ENCODE assay signal across 28 cellular contexts in genomic region chr3:122967376-122968164, GRCh38. TPM values are rescaled to one million over a fixed set of nuclear protein-coding genes. Genes with fewer than 3 reads are reported as not detected.
"Had no signal": no experiment of that assay in that cellular context is flagged by ENCODE, and none has a peak within 500 bp of the region (broad histone marks: within the 10 kb centered on the region; RNA-seq: fewer than 3 reads in every experiment).

No MANE protein-coding gene starts in this region.

- H3K4me2 ChIP-seq: neural progenitor cell had no signal

- H3K9me3 ChIP-seq: left lung, lower lobe of right lung, neutrophil, psoas muscle, right atrium auricular region, sigmoid colon, spleen, suprapubic skin, thoracic aorta, tibial artery, upper lobe of right lung had no signal

- DNase-seq: hippocampal formation; kidney glomerular epithelial cell; left colon; left lung; lower lobe of right lung; mammary epithelial cell; mesenchymal stem cell; naive thymus-derived CD8-positive, alpha-beta T cell; nephron progenitor cell; occipital lobe; psoas muscle; sigmoid colon; small intestine; spleen; stimulated activated CD4-positive, alpha-beta T cell treated with anti-CD3 and anti-CD28 coated beads, Interleukin-4, amount 100 ng/mL, for 24 hours; stimulated activated naive CD4-positive, alpha-beta T cell; tibial artery; upper lobe of right lung had no signal

- H3K9ac ChIP-seq: neural progenitor cell, parathyroid adenoma had no signal

- H3K9me3 Mint-ChIP-seq: naive thymus-derived CD8-positive, alpha-beta T cell; nephron progenitor cell; neural progenitor cell; stimulated activated effector memory CD8-positive, alpha-beta T cell treated with anti-CD3 and anti-CD28 coated beads, Interleukin-12 subunit alpha, Interleukin-12 subunit beta, amount 100 ng/mL, for 72 hours; stimulated activated naive CD8-positive, alpha-beta T cell treated with anti-CD3 and anti-CD28 coated beads, Interleukin-15, Interleukin-2, amounts not matched to agents 100 ng/mL and 50 ng/mL, for 24 hours had no signal

- FAIRE-seq: keratinocyte, small intestine, urothelium cell line had no signal

- H3K4me3 ChIP-seq: left lung, lower lobe of right lung, neural progenitor cell, psoas muscle, right atrium auricular region, sigmoid colon, spleen, suprapubic skin, thoracic aorta, tibial artery, upper lobe of right lung had no signal

- H3K36me3 Mint-ChIP-seq: naive thymus-derived CD8-positive, alpha-beta T cell; neural progenitor cell; stimulated activated effector memory CD8-positive, alpha-beta T cell treated with anti-CD3 and anti-CD28 coated beads, Interleukin-12 subunit alpha, Interleukin-12 subunit beta, amount 100 ng/mL, for 72 hours had no signal

- H3K4me1 ChIP-seq: left lung, parathyroid adenoma, spleen had no signal

- H3K27ac Mint-ChIP-seq: naive thymus-derived CD8-positive, alpha-beta T cell; nephron progenitor cell; stimulated activated effector memory CD8-positive, alpha-beta T cell treated with anti-CD3 and anti-CD28 coated beads, Interleukin-12 subunit alpha, Interleukin-12 subunit beta, amount 100 ng/mL, for 72 hours; stimulated activated naive CD8-positive, alpha-beta T cell treated with anti-CD3 and anti-CD28 coated beads, Interleukin-15, Interleukin-2, amounts not matched to agents 100 ng/mL and 50 ng/mL, for 24 hours had no signal

- H2AFZ ChIP-seq: neural progenitor cell, parathyroid adenoma had no signal

- H3K27ac ChIP-seq: left lung, lower lobe of right lung, neural progenitor cell, neutrophil, parathyroid adenoma, psoas muscle, sigmoid colon, spleen, suprapubic skin, thoracic aorta, tibial artery, upper lobe of right lung had no signal

- H3K4me1 Mint-ChIP-seq: naive thymus-derived CD8-positive, alpha-beta T cell; stimulated activated effector memory CD8-positive, alpha-beta T cell treated with anti-CD3 and anti-CD28 coated beads, Interleukin-12 subunit alpha, Interleukin-12 subunit beta, amount 100 ng/mL, for 72 hours had no signal

- ATAC-seq: left colon; left lung; lower lobe of right lung; naive thymus-derived CD8-positive, alpha-beta T cell; psoas muscle; stimulated activated effector memory CD8-positive, alpha-beta T cell treated with anti-CD3 and anti-CD28 coated beads, Interleukin-12 subunit alpha, Interleukin-12 subunit beta, amount 100 ng/mL, for 72 hours; upper lobe of right lung had no signal

- H3K4me3 Mint-ChIP-seq: naive thymus-derived CD8-positive, alpha-beta T cell; nephron progenitor cell; neural progenitor cell; stimulated activated effector memory CD8-positive, alpha-beta T cell treated with anti-CD3 and anti-CD28 coated beads, Interleukin-12 subunit alpha, Interleukin-12 subunit beta, amount 100 ng/mL, for 72 hours; stimulated activated naive CD8-positive, alpha-beta T cell treated with anti-CD3 and anti-CD28 coated beads, Interleukin-15, Interleukin-2, amounts not matched to agents 100 ng/mL and 50 ng/mL, for 24 hours had no signal

- H3K27me3 Mint-ChIP-seq: naive thymus-derived CD8-positive, alpha-beta T cell; stimulated activated naive CD8-positive, alpha-beta T cell treated with anti-CD3 and anti-CD28 coated beads, Interleukin-15, Interleukin-2, amounts not matched to agents 100 ng/mL and 50 ng/mL, for 24 hours had no signal

- H3K79me2 ChIP-seq: parathyroid adenoma had no signal

- H3K36me3 ChIP-seq: left lung, lower lobe of right lung, neural progenitor cell, neutrophil, right atrium auricular region, sigmoid colon, spleen, suprapubic skin, thoracic aorta, tibial artery, upper lobe of right lung had no signal

- H3K27me3 ChIP-seq: left lung, neural progenitor cell, right atrium auricular region, sigmoid colon, suprapubic skin, tibial artery, upper lobe of right lung had no signal

RNA-seq across cellular contexts. Expression of gene SEMA5B, which starts 60.0 kb away (rescaled TPM):
- polyA plus RNA-seq: naive thymus-derived CD8-positive, alpha-beta T cell had no signal
